14 cellular contexts compared by ENCODE assay signal in genomic region chr3:99108508-99108907, GRCh38.
A peak's percentile ranks its signal among the peaks of the same experiment; 100 is the strongest.
DNase-seq lines count a peak whose midpoint lies in the region; ATAC-seq and TF ChIP-seq lines count a peak whose summit lies in the region.
"Had no signal": no experiment of that assay in that cellular context is flagged by ENCODE, and none has a peak within 500 bp of the region (broad histone marks: within the 10 kb centered on the region; RNA-seq: fewer than 3 reads in every experiment).

No MANE protein-coding gene starts in this region.

- peak overlapping the region in 4 of 11 experiments; percentile 41 to 58 (median 54); a peak in 7 of 22 replicates for H3K27ac ChIP-seq in BLaER1 treated with 17β-estradiol and CSF1 and Interleukin-3, amounts not matched to agents 10 nM and 100 nM
- H3K27ac ChIP-seq: uterus had no signal

- ATAC-seq in activated CD8-positive, alpha-beta T cell treated with anti-CD3 and anti-CD28 coated beads, Interleukin-2, amount 10 ng/mL, durations not matched to agents 7 days and 5 days: no peak
- ATAC-seq in WTC11: no peak
- ATAC-seq: activated CD8-positive, alpha-beta T cell treated with anti-CD3 and anti-CD28 coated beads for 36 hours had no signal

- DNase-seq in LHCN-M2 (ENCODE audit: low read depth) (peak; percentile 99), dermis blood vessel endothelial cell (peak; percentile 98), lung microvascular endothelial cell (ENCODE audit: low read depth in 2 of 2) (peak; percentile 98 to 99), immature natural killer cell (no peak), WTC11 (ENCODE audit: low spot score) (no peak)
- DNase-seq in activated T-helper 2 cell treated with anti-CD3 and anti-CD28 coated beads, Interferon-gamma antibody, Interleukin-2, Interleukin-4, amounts not matched to agents 10 μg/mL and 5 μg/mL and 100 μg/mL, durations not matched to agents 14 hours and 24 hours and 36 hours (ENCODE audit: low spot score): no peak
- no peak for DNase-seq in activated CD8-positive, alpha-beta T cell treated with anti-CD3 and anti-CD28 coated beads, Interleukin-2, amount 10 ng/mL, durations not matched to agents 7 days and 5 days
- DNase-seq: activated CD8-positive, alpha-beta T cell treated with anti-CD3 and anti-CD28 coated beads for 36 hours; amygdala; DMS 273 treated with DMSO at 0.1 percent for 48 hours; uterus had no signal

- peaks cover 0 to 10% (median 6%) of the 10 kb centered on the region in 10 experiments; a peak in 7 of 20 replicates for H3K4me1 ChIP-seq in BLaER1 treated with 17β-estradiol and CSF1 and Interleukin-3, amounts not matched to agents 10 nM and 100 nM
- H3K4me1 ChIP-seq: HAP-1, uterus had no signal

- no peaks in the 10 kb centered on the region for H3K27me3 ChIP-seq in BLaER1 treated with 17β-estradiol and CSF1 and Interleukin-3, amounts not matched to agents 10 nM and 100 nM
- H3K27me3 ChIP-seq: uterus had no signal

- CTCF ChIA-PET in activated CD8-positive, alpha-beta T cell treated with anti-CD3 and anti-CD28 coated beads, Interleukin-2, amount 10 ng/mL, durations not matched to agents 7 days and 5 days (lab: Charles Lee): no interaction called here
- CTCF ChIA-PET in WTC11 (lab: Charles Lee): no interaction called here

- H3K4me3 Mint-ChIP-seq in activated T-helper 2 cell treated with anti-CD3 and anti-CD28 coated beads, Interferon-gamma antibody, Interleukin-2, Interleukin-4, amounts not matched to agents 10 μg/mL and 5 μg/mL and 100 μg/mL, durations not matched to agents 14 hours and 24 hours and 36 hours (ENCODE audit: low read depth): no peak overlapping the region
- no peak overlapping the region for H3K4me3 Mint-ChIP-seq in activated CD8-positive, alpha-beta T cell treated with anti-CD3 and anti-CD28 coated beads, Interleukin-2, amount 10 ng/mL, durations not matched to agents 7 days and 5 days
- H3K4me3 Mint-ChIP-seq in immature natural killer cell (no peak overlapping the region), WTC11 (no peak overlapping the region)
- H3K4me3 Mint-ChIP-seq: activated CD8-positive, alpha-beta T cell treated with anti-CD3 and anti-CD28 coated beads for 36 hours; neural crest cell had no signal

- POLR2A ChIA-PET in activated CD8-positive, alpha-beta T cell treated with anti-CD3 and anti-CD28 coated beads, Interleukin-2, amount 10 ng/mL, durations not matched to agents 7 days and 5 days (lab: Charles Lee): no interaction called here
- POLR2A ChIA-PET in WTC11 (lab: Charles Lee): no interaction called here

- H3K4me1 Mint-ChIP-seq in activated T-helper 2 cell treated with anti-CD3 and anti-CD28 coated beads, Interferon-gamma antibody, Interleukin-2, Interleukin-4, amounts not matched to agents 10 μg/mL and 5 μg/mL and 100 μg/mL, durations not matched to agents 14 hours and 24 hours and 36 hours (ENCODE audit: low read depth): no peaks in the 10 kb centered on the region
- H3K4me1 Mint-ChIP-seq in activated CD8-positive, alpha-beta T cell treated with anti-CD3 and anti-CD28 coated beads, Interleukin-2, amount 10 ng/mL, durations not matched to agents 7 days and 5 days (ENCODE audit: low read depth): no peaks in the 10 kb centered on the region
- H3K4me1 Mint-ChIP-seq in immature natural killer cell: no peaks in the 10 kb centered on the region
- H3K4me1 Mint-ChIP-seq in WTC11: no peaks in the 10 kb centered on the region
- H3K4me1 Mint-ChIP-seq: neural crest cell had no signal

- H3K27me3 Mint-ChIP-seq in activated T-helper 2 cell treated with anti-CD3 and anti-CD28 coated beads, Interferon-gamma antibody, Interleukin-2, Interleukin-4, amounts not matched to agents 10 μg/mL and 5 μg/mL and 100 μg/mL, durations not matched to agents 14 hours and 24 hours and 36 hours (ENCODE audit: low read depth): no peaks in the 10 kb centered on the region
- no peaks in the 10 kb centered on the region for H3K27me3 Mint-ChIP-seq in activated CD8-positive, alpha-beta T cell treated with anti-CD3 and anti-CD28 coated beads, Interleukin-2, amount 10 ng/mL, durations not matched to agents 7 days and 5 days (ENCODE audit: low read depth)
- H3K27me3 Mint-ChIP-seq in immature natural killer cell (ENCODE audit: low read depth in 3 of 3) (no peaks in the 10 kb centered on the region), WTC11 (ENCODE audit: low read depth) (no peaks in the 10 kb centered on the region)
- H3K27me3 Mint-ChIP-seq: activated CD8-positive, alpha-beta T cell treated with anti-CD3 and anti-CD28 coated beads for 36 hours had no signal

- H3K9me3 Mint-ChIP-seq in activated T-helper 2 cell treated with anti-CD3 and anti-CD28 coated beads, Interferon-gamma antibody, Interleukin-2, Interleukin-4, amounts not matched to agents 10 μg/mL and 5 μg/mL and 100 μg/mL, durations not matched to agents 14 hours and 24 hours and 36 hours: no peaks in the 10 kb centered on the region
- no peaks in the 10 kb centered on the region for H3K9me3 Mint-ChIP-seq in activated CD8-positive, alpha-beta T cell treated with anti-CD3 and anti-CD28 coated beads, Interleukin-2, amount 10 ng/mL, durations not matched to agents 7 days and 5 days (ENCODE audit: insufficient read depth)
- peaks cover 2 to 11% (median 7%) of the 10 kb centered on the region in 6 donors for H3K9me3 Mint-ChIP-seq in immature natural killer cell
- no peaks in the 10 kb centered on the region for H3K9me3 Mint-ChIP-seq in WTC11
- H3K9me3 Mint-ChIP-seq: activated CD8-positive, alpha-beta T cell treated with anti-CD3 and anti-CD28 coated beads for 36 hours; neural crest cell had no signal

- H4K20me1 ChIP-seq in BLaER1 treated with 17β-estradiol and CSF1 and Interleukin-3, amounts not matched to agents 10 nM and 100 nM: no peaks in the 10 kb centered on the region

- TF ChIP-seq CTCF in WTC11 (IDR thresholded peaks at IDR 0.05): no peak

- no peaks in the 10 kb centered on the region for H3K36me3 Mint-ChIP-seq in activated T-helper 2 cell treated with anti-CD3 and anti-CD28 coated beads, Interferon-gamma antibody, Interleukin-2, Interleukin-4, amounts not matched to agents 10 μg/mL and 5 μg/mL and 100 μg/mL, durations not matched to agents 14 hours and 24 hours and 36 hours (ENCODE audit: low read depth)
- H3K36me3 Mint-ChIP-seq in activated CD8-positive, alpha-beta T cell treated with anti-CD3 and anti-CD28 coated beads, Interleukin-2, amount 10 ng/mL, durations not matched to agents 7 days and 5 days (ENCODE audit: low read depth): no peaks in the 10 kb centered on the region
- H3K36me3 Mint-ChIP-seq in immature natural killer cell (no peaks in the 10 kb centered on the region), WTC11 (no peaks in the 10 kb centered on the region)

- no peaks in the 10 kb centered on the region for H3K9me3 ChIP-seq in BLaER1 treated with 17β-estradiol and CSF1 and Interleukin-3, amounts not matched to agents 10 nM and 100 nM (replicated peaks in 1 of 11)
- H3K9me3 ChIP-seq: HAP-1, uterus had no signal

- no peak overlapping the region for H3K9ac ChIP-seq in BLaER1 treated with 17β-estradiol and CSF1 and Interleukin-3, amounts not matched to agents 10 nM and 100 nM

- H3K27ac Mint-ChIP-seq in activated T-helper 2 cell treated with anti-CD3 and anti-CD28 coated beads, Interferon-gamma antibody, Interleukin-2, Interleukin-4, amounts not matched to agents 10 μg/mL and 5 μg/mL and 100 μg/mL, durations not matched to agents 14 hours and 24 hours and 36 hours: no peak overlapping the region
- no peak overlapping the region for H3K27ac Mint-ChIP-seq in activated CD8-positive, alpha-beta T cell treated with anti-CD3 and anti-CD28 coated beads, Interleukin-2, amount 10 ng/mL, durations not matched to agents 7 days and 5 days
- H3K27ac Mint-ChIP-seq in immature natural killer cell: no peak overlapping the region
- no peak overlapping the region for H3K27ac Mint-ChIP-seq in WTC11
- H3K27ac Mint-ChIP-seq: activated CD8-positive, alpha-beta T cell treated with anti-CD3 and anti-CD28 coated beads for 36 hours had no signal

- intact Hi-C loops in activated T-helper 2 cell treated with anti-CD3 and anti-CD28 coated beads, Interferon-gamma antibody, Interleukin-2, Interleukin-4, amounts not matched to agents 10 μg/mL and 5 μg/mL and 100 μg/mL, durations not matched to agents 14 hours and 24 hours and 36 hours (cut with micrococcal nuclease): no loop called here

- no peaks in the 10 kb centered on the region for H3K36me3 ChIP-seq in BLaER1 treated with 17β-estradiol and CSF1 and Interleukin-3, amounts not matched to agents 10 nM and 100 nM
- H3K36me3 ChIP-seq: HAP-1, uterus had no signal

- no peak overlapping the region for H3K4me3 ChIP-seq in BLaER1 treated with 17β-estradiol and CSF1 and Interleukin-3, amounts not matched to agents 10 nM and 100 nM
- H3K4me3 ChIP-seq: HAP-1, uterus had no signal

- peak overlapping the region in 7 of 11 experiments; percentile 3 to 39 (median 24); a peak in 8 of 22 replicates for H3K4me2 ChIP-seq in BLaER1 treated with 17β-estradiol and CSF1 and Interleukin-3, amounts not matched to agents 10 nM and 100 nM

TF ChIP-seq in WTC11, 78 proteins besides CTCF, POLR2A, EP300 and RAD21 (continues in another document):
- TF ChIP-seq, protein P1, sequence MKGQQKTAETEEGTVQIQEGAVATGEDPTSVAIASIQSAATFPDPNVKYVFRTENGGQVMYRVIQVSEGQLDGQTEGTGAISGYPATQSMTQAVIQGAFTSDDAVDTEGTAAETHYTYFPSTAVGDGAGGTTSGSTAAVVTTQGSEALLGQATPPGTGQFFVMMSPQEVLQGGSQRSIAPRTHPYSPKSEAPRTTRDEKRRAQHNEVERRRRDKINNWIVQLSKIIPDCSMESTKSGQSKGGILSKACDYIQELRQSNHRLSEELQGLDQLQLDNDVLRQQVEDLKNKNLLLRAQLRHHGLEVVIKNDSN (CRISPR knock-in tag; IDR thresholded peaks at IDR 0.05): no peak
- TF ChIP-seq NFATC4 (CRISPR knock-in tag; IDR thresholded peaks at IDR 0.05) (no peak), NFE2L1 (CRISPR knock-in tag; IDR thresholded peaks at IDR 0.05) (no peak), ZNF512 (CRISPR knock-in tag; IDR thresholded peaks at IDR 0.05; ENCODE audit: borderline replicate concordance) (no peak), ZNF263 (CRISPR knock-in tag; IDR thresholded peaks at IDR 0.05; ENCODE audit: low read depth) (no peak)

Comparison
In these comparisons a context has a peak if more than half of its experiments do, and no peak if none do; other contexts are left out.
1. DNase-seq: peak in LHCN-M2 (single experiment), dermis blood vessel endothelial cell (single experiment) and lung microvascular endothelial cell (2 of 2); none in activated T-helper 2 cell treated with anti-CD3 and anti-CD28 coated beads, Interferon-gamma antibody, Interleukin-2, Interleukin-4, amounts not matched to agents 10 μg/mL and 5 μg/mL and 100 μg/mL, durations not matched to agents 14 hours and 24 hours and 36 hours (single experiment), activated CD8-positive, alpha-beta T cell treated with anti-CD3 and anti-CD28 coated beads, Interleukin-2, amount 10 ng/mL, durations not matched to agents 7 days and 5 days (single experiment), immature natural killer cell (0 of 3) and WTC11 (single experiment).